In the genomic region with DNA sequence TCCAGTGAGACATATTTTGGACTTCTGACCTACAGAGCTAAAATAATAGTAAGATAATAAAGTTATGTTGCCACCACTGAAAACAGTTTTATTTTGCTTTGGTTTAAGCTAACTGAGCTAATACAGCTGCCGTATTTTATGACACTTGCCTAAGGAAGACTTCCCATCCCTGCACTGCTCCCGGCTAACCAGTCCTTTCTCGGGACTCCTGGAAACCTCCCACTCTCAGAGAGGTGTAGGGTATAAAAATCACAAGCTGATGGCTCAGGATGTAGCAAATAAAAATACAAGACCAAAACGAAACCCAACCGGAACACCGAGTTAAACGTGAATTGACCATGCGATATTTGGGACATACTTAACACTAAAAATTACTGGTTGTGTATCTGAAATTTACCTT, we compare ENCODE assay signal across 1 cellular context.
TF ChIP-seq lines count a peak whose summit lies in the region.

No MANE protein-coding gene starts in this region.

TF ChIP-seq in H1, 55 proteins besides CTCF, POLR2A, EP300 and RAD21:
- TF ChIP-seq BRCA1 (IDR thresholded peaks at IDR 0.05; ENCODE audit: low read depth, low read length) (no peak), POU5F1 (IDR thresholded peaks at IDR 0.05; ENCODE audit: low read depth, low read length) (no peak), CTBP2 (IDR thresholded peaks at IDR 0.05; ENCODE audit: borderline replicate concordance, insufficient read depth, insufficient read length, low read length) (no peak), PHF8 (conservative IDR thresholded peaks at IDR 0.05; ENCODE audit: low read depth, low read length) (no peak), SP2 (IDR thresholded peaks at IDR 0.05; ENCODE audit: low read length) (no peak), CHD1 (IDR thresholded peaks at IDR 0.05; ENCODE audit: low read depth, low read length) (no peak), HDAC6 (IDR thresholded peaks at IDR 0.05; ENCODE audit: low read depth, low read length) (no peak)
